In genomic region chr1:156578006-156578405, GRCh38 we compare ENCODE assay signal across 1 cellular context.
TF ChIP-seq lines count a peak whose summit lies in the region.

No MANE protein-coding gene starts in this region.

TF ChIP-seq in HEK293, 187 proteins besides CTCF, POLR2A, EP300 and RAD21 (continued from another document):
- peak; percentile 93 for TF ChIP-seq ZSCAN4 (tag by site-specific recombination; IDR thresholded peaks at IDR 0.05)
- TF ChIP-seq ZNF26 (tag by site-specific recombination; IDR thresholded peaks at IDR 0.05): no peak
- no peak for TF ChIP-seq ZEB2 (tag by site-specific recombination; IDR thresholded peaks at IDR 0.05)
- no peak for TF ChIP-seq ZNF585B (tag by site-specific recombination; IDR thresholded peaks at IDR 0.05)
- peak; percentile 25; the same call in 1 of the 2 replicates for TF ChIP-seq ZNF596 (tag by site-specific recombination; IDR thresholded peaks at IDR 0.05)
